1 cellular context compared by ENCODE assay signal in the genomic region with DNA sequence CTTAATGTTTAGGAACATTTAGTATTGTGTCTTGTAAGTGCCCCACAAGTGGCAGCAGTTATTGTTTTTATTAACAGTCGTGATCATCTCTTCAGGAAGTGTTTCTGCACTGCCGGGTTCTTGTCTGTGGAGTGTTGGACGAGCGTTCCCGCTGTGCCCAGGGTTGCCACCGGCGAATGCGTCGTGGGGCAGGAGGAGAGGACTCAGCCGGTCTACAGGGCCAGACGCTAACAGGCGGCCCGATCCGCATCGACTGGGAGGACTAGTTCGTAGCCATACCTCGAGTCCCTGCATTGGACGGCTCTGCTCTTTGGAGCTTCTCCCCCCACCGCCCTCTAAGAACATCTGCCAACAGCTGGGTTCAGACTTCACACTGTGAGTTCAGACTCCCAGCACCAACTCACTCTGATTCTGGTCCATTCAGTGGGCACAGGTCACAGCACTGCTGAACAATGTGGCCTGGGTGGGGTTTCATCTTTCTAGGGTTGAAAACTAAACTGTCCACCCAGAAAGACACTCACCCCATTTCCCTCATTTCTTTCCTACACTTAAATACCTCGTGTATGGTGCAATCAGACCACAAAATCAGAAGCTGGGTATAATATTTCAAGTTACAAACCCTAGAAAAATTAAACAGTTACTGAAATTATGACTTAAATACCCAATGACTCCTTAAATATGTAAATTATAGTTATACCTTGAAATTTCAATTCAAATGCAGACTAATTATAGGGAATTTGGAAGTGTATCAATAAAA.
TF ChIP-seq lines count a peak whose summit lies in the region.

No MANE protein-coding gene starts in this region.

TF ChIP-seq in H1, 55 proteins besides CTCF, POLR2A, EP300 and RAD21:
- TF ChIP-seq NANOG (IDR thresholded peaks at IDR 0.05; ENCODE audit: insufficient read depth, low read depth, low read length, poor library complexity, severe bottlenecking) = no peak
- TF ChIP-seq JUND (IDR thresholded peaks at IDR 0.05; ENCODE audit: low read length) = no peak
- no peak for TF ChIP-seq CEBPB (IDR thresholded peaks at IDR 0.05; ENCODE audit: low read depth, low read length)
- no peak for TF ChIP-seq BRCA1 (IDR thresholded peaks at IDR 0.05; ENCODE audit: low read depth, low read length)
- TF ChIP-seq MAFK (IDR thresholded peaks at IDR 0.05; ENCODE audit: low read depth, low read length) = no peak
- no peak for TF ChIP-seq SP4 (IDR thresholded peaks at IDR 0.05; ENCODE audit: low read length)
- no peak for TF ChIP-seq GTF2F1 (IDR thresholded peaks at IDR 0.05; ENCODE audit: borderline replicate concordance, low read depth, low read length)
- no peak for TF ChIP-seq RNF2 (IDR thresholded peaks at IDR 0.05; ENCODE audit: borderline replicate concordance, low read depth, low read length, missing control alignments, poor library complexity, severe bottlenecking)
- TF ChIP-seq CBX8 (IDR thresholded peaks at IDR 0.05; ENCODE audit: borderline replicate concordance, low read depth, low read length) = no peak
- no peak for TF ChIP-seq KDM5A (IDR thresholded peaks at IDR 0.05; ENCODE audit: low read length)
